8 cellular contexts compared by ENCODE assay signal in genomic region chr1:201954263-201955008, GRCh38. TPM values are rescaled to one million over a fixed set of nuclear protein-coding genes. Genes with fewer than 3 reads are reported as not detected.
DNase-seq lines count a peak whose midpoint lies in the region; ATAC-seq and TF ChIP-seq lines count a peak whose summit lies in the region.

No MANE protein-coding gene starts in this region.

- H3K36me3 ChIP-seq in adipocyte (ENCODE audit: control insufficient read depth, insufficient read depth, low read length, severe bottlenecking) (peaks cover 20% of the 10 kb centered on the region), liver (ENCODE audit: control insufficient read depth in 4 of 4, insufficient read depth in 3 of 4, low read depth in 1 of 4, low read length in 3 of 4) (peaks cover 5 to 15% (median 9%) of the 10 kb centered on the region in 4 donors)

- H3K9me3 ChIP-seq in adipocyte (ENCODE audit: control insufficient read depth, low read length) (no peaks in the 10 kb centered on the region), liver (ENCODE audit: control insufficient read depth in 4 of 4, low read length in 3 of 4) (no peaks in the 10 kb centered on the region)

- peak overlapping the region; percentile 73 to 96 for H3K27ac ChIP-seq in liver (ENCODE audit: low read depth in 1 of 2, low read length in 2 of 2)
- H3K27ac ChIP-seq in temporal lobe (ENCODE audit: low read depth, low read length), result peak overlapping the region; percentile 40

- peak overlapping the region; percentile 88 for H3K4me3 ChIP-seq in adipocyte (ENCODE audit: low read length)
- H3K4me3 ChIP-seq in liver (ENCODE audit: low read depth in 1 of 3, low read length in 3 of 3), result peak overlapping the region; percentile 62 to 99 (median 92)

- DNase-seq in DMS53 (lab: John Stamatoyannopoulos, UW), result peak; percentile 51
- DNase-seq in DMS53 treated with DMSO at 0.1 percent for 48 hours (lab: John Stamatoyannopoulos, UW; ENCODE audit: unreplicated experiment), result no peak
- no peak for DNase-seq in adipocyte (ENCODE audit: low read depth)
- no peak for DNase-seq in GF-D8 (lab: John Stamatoyannopoulos, UW)
- DNase-seq in NCI-H2171 treated with DMSO at 0.1 percent for 48 hours (lab: John Stamatoyannopoulos, UW), result no peak

- no peak for TF ChIP-seq CTCF in liver (IDR thresholded peaks at IDR 0.05; ENCODE audit: low read depth, low read length, missing input control)

- 59% methylated on average over 24 of the region's 24 CpGs for WGBS in liver

- H3K9ac ChIP-seq in adipocyte (ENCODE audit: low read length) (peak overlapping the region; percentile 92), liver (ENCODE audit: low read depth in 1 of 2, low read length in 2 of 2) (peak overlapping the region; percentile 36)

- no peaks in the 10 kb centered on the region for H3K27me3 ChIP-seq in adipocyte (replicated peaks; ENCODE audit: control insufficient read depth, insufficient read depth, low read length)
- no peaks in the 10 kb centered on the region for H3K27me3 ChIP-seq in liver (ENCODE audit: control insufficient read depth in 4 of 4, insufficient read depth in 4 of 4, low read length in 3 of 4)

- peaks cover 20% of the 10 kb centered on the region for H3K4me1 ChIP-seq in adipocyte (ENCODE audit: control insufficient read depth, insufficient read depth, low read length)
- H3K4me1 ChIP-seq in liver (ENCODE audit: control insufficient read depth in 4 of 4, insufficient read depth in 4 of 4, low read length in 3 of 4), result peaks cover 0 to 21% (median 11%) of the 10 kb centered on the region in 4 donors

- no peak for TF ChIP-seq RAD21 in liver (IDR thresholded peaks at IDR 0.05)

- no peak for ATAC-seq in HG02623 (IDR thresholded peaks at IDR 0.05; ENCODE audit: unreplicated experiment)

TF ChIP-seq in liver, 16 proteins besides CTCF, POLR2A, EP300 and RAD21:
- TF ChIP-seq MAX (IDR thresholded peaks at IDR 0.05) (no peak), ATF3 (IDR thresholded peaks at IDR 0.05) (no peak), JUND (IDR thresholded peaks at IDR 0.05) (no peak), FOXA2 (IDR thresholded peaks at IDR 0.05) (no peak), REST (IDR thresholded peaks at IDR 0.05) (peak; percentile 9)

RNA-seq across cellular contexts. Expression of gene TIMM17A, which starts 0.9 kb away (rescaled TPM):
- total RNA-seq in liver, result 10 to 100 TPM; 21.1 to 43.5 TPM
- polyA plus RNA-seq in liver, result 10 to 100 TPM; 58.4 to 72.1 TPM
- 41.8 TPM for total RNA-seq in temporal lobe

RNA-seq across cellular contexts. Expression of gene LMOD1, which starts 8.1 kb away (rescaled TPM):
- total RNA-seq in liver, result 1 to 10 TPM in 1 of 2 donors, under 1 TPM in 1; 0.14 to 4.4 TPM
- 1 to 10 TPM in 1 of 2 donors, under 1 TPM in 1; 0.47 to 3.9 TPM for polyA plus RNA-seq in liver
- total RNA-seq in temporal lobe, result 0.49 TPM

RNA-seq across cellular contexts. Expression of gene RNPEP, which starts 28.0 kb away (rescaled TPM):
- 10 to 100 TPM; 18.4 to 26.5 TPM for total RNA-seq in liver
- polyA plus RNA-seq in liver, result 10 to 100 TPM; 16.3 to 23.6 TPM
- total RNA-seq in temporal lobe, result 16.7 TPM

RNA-seq across cellular contexts. Expression of gene ELF3, which starts 56.0 kb away (rescaled TPM):
- total RNA-seq in liver, result 10 to 100 TPM; 10.1 to 38.7 TPM
- polyA plus RNA-seq in liver, result 10 to 100 TPM; 22.2 to 29.0 TPM
- 0.74 TPM for total RNA-seq in temporal lobe
